Comparison of ENCODE assay signal across 30 cellular contexts in genomic region chr2:182456784-182457183, GRCh38. TPM values are rescaled to one million over a fixed set of nuclear protein-coding genes. Genes with fewer than 3 reads are reported as not detected.
DNase-seq lines count a peak whose midpoint lies in the region; ATAC-seq and TF ChIP-seq lines count a peak whose summit lies in the region.
"Had no signal": no experiment of that assay in that cellular context is flagged by ENCODE, and none has a peak within 500 bp of the region (broad histone marks: within the 10 kb centered on the region; RNA-seq: fewer than 3 reads in every experiment).

No MANE protein-coding gene starts in this region.

- no peak for TF ChIP-seq CTCF in neural crest cell (conservative IDR thresholded peaks at IDR 0.05)
- no peak for TF ChIP-seq CTCF in vagina (IDR thresholded peaks at IDR 0.05)
- no peak for TF ChIP-seq CTCF in gastrocnemius medialis (IDR thresholded peaks at IDR 0.05 in 4 of 5, conservative IDR thresholded peaks at IDR 0.05 in 1 of 5)

- peaks cover 5% of the 10 kb centered on the region for H3K36me3 Mint-ChIP-seq in neural crest cell (ENCODE audit: low read depth)
- H3K36me3 Mint-ChIP-seq: CD8-positive, alpha-beta T cell; mesothelial cell of epicardium; natural killer cell treated with Interleukin-12 subunit alpha and Interleukin-12 subunit beta and Interleukin-15 and Interleukin-18, amount 100 ng/mL, for 72 hours; stimulated activated naive B cell treated with anti-CD40 and anti-IgM and Interleukin-4, amounts not matched to agents 10 μg/mL and 1 μg/mL and 100 μg/mL, for 72 hours had no signal

- H3K27ac ChIP-seq in vagina (no peak overlapping the region), gastrocnemius medialis (no peak overlapping the region)
- H3K27ac ChIP-seq: psoas muscle, skin epidermis, testis had no signal

- no peaks in the 10 kb centered on the region for H3K27me3 Mint-ChIP-seq in neural crest cell (ENCODE audit: low read depth)
- H3K27me3 Mint-ChIP-seq: natural killer cell treated with Interleukin-12 subunit alpha and Interleukin-12 subunit beta and Interleukin-15 and Interleukin-18, amount 100 ng/mL, for 72 hours; stimulated activated naive B cell treated with anti-CD40 and anti-IgM and Interleukin-4, amounts not matched to agents 10 μg/mL and 1 μg/mL and 100 μg/mL, for 72 hours had no signal

- H3K4me1 ChIP-seq in vagina (no peaks in the 10 kb centered on the region), gastrocnemius medialis (no peaks in the 10 kb centered on the region)
- H3K4me1 ChIP-seq: psoas muscle, testis had no signal

- peak overlapping the region; percentile 65 for H3K27ac Mint-ChIP-seq in neural crest cell (ENCODE audit: unreplicated experiment)
- H3K27ac Mint-ChIP-seq: activated CD8-positive, alpha-beta T cell treated with anti-CD3 and anti-CD28 coated beads, Interleukin-2, amount 10 ng/mL, durations not matched to agents 7 days and 5 days; CD8-positive, alpha-beta T cell; mesothelial cell of epicardium; natural killer cell treated with Interleukin-12 subunit alpha and Interleukin-12 subunit beta and Interleukin-15 and Interleukin-18, amount 100 ng/mL, for 72 hours; stimulated activated naive B cell treated with anti-CD40 and anti-IgM and Interleukin-4, amounts not matched to agents 10 μg/mL and 1 μg/mL and 100 μg/mL, for 72 hours had no signal

- intact Hi-C loops in vagina (cut with DNase I) = no loop called here
- intact Hi-C loops in gastrocnemius medialis (cut with DNase I; ENCODE audit: low total_unique reads) = no loop called here

- peaks cover 5% of the 10 kb centered on the region for H3K4me1 Mint-ChIP-seq in neural crest cell
- H3K4me1 Mint-ChIP-seq: stimulated activated naive B cell treated with anti-CD40 and anti-IgM and Interleukin-4, amounts not matched to agents 10 μg/mL and 1 μg/mL and 100 μg/mL, for 72 hours had no signal

- in situ Hi-C loops in gastrocnemius medialis (cut with MboI; ENCODE audit: low sequenced_read_pairs in 4 of 4) = no loop called here

- H3K4me3 Mint-ChIP-seq in neural crest cell = no peak overlapping the region
- H3K4me3 Mint-ChIP-seq: activated CD8-positive, alpha-beta T cell treated with anti-CD3 and anti-CD28 coated beads, Interleukin-2, amount 10 ng/mL, durations not matched to agents 7 days and 5 days; CD8-positive, alpha-beta T cell; mesothelial cell of epicardium; natural killer cell treated with Interleukin-12 subunit alpha and Interleukin-12 subunit beta and Interleukin-15 and Interleukin-18, amount 100 ng/mL, for 72 hours; stimulated activated naive B cell treated with anti-CD40 and anti-IgM and Interleukin-4, amounts not matched to agents 10 μg/mL and 1 μg/mL and 100 μg/mL, for 72 hours had no signal

- H3K36me3 ChIP-seq in vagina (no peaks in the 10 kb centered on the region), gastrocnemius medialis (no peaks in the 10 kb centered on the region)

- no peaks in the 10 kb centered on the region for H3K9me3 Mint-ChIP-seq in neural crest cell
- H3K9me3 Mint-ChIP-seq: CD8-positive, alpha-beta T cell; mesothelial cell of epicardium had no signal

- H3K4me3 ChIP-seq in vagina (no peak overlapping the region), gastrocnemius medialis (no peak overlapping the region)
- H3K4me3 ChIP-seq: dorsolateral prefrontal cortex, psoas muscle, skin epidermis, testis had no signal

- TF ChIP-seq POLR2A in vagina (IDR thresholded peaks at IDR 0.05) = no peak
- TF ChIP-seq POLR2A in gastrocnemius medialis (IDR thresholded peaks at IDR 0.05) = no peak

- H3K9me3 ChIP-seq in vagina (no peaks in the 10 kb centered on the region), gastrocnemius medialis (no peaks in the 10 kb centered on the region)
- H3K9me3 ChIP-seq: psoas muscle, testis had no signal

- ATAC-seq in GM21786 (IDR thresholded peaks at IDR 0.05; ENCODE audit: unreplicated experiment) = no peak
- no peak for ATAC-seq in gastrocnemius medialis
- ATAC-seq: activated CD4-positive, CD25-positive, alpha-beta regulatory T cell treated with anti-CD3 and anti-CD28 coated beads, Interleukin-2, amount 50 U/mL, for 24 hours; activated CD8-positive, alpha-beta T cell treated with anti-CD3 and anti-CD28 coated beads, Interleukin-2, amount 10 ng/mL, durations not matched to agents 7 days and 5 days; CD8-positive, alpha-beta T cell; HepG2; left colon; natural killer cell treated with Interleukin-12 subunit alpha and Interleukin-12 subunit beta and Interleukin-15 and Interleukin-18, amount 100 ng/mL, for 72 hours; psoas muscle; stimulated activated naive B cell treated with anti-CD40 and anti-IgM and Interleukin-4, amounts not matched to agents 10 μg/mL and 1 μg/mL and 100 μg/mL, for 72 hours had no signal

- H3K27me3 ChIP-seq in vagina (no peaks in the 10 kb centered on the region), gastrocnemius medialis (no peaks in the 10 kb centered on the region)
- H3K27me3 ChIP-seq: dorsolateral prefrontal cortex, testis had no signal

- DNase-seq in EH (ENCODE audit: low read depth) (peak; percentile 73), amniotic stem cell (lab: John Stamatoyannopoulos, UW) (peak; percentile 23), fibroblast of peridontal ligament (ENCODE audit: extremely low read depth) (peak; percentile 77), neural crest cell (ENCODE audit: low read depth, low spot score) (no peak), vagina (ENCODE audit: extremely low spot score in 2 of 2) (no peak), NOMO-1 (lab: John Stamatoyannopoulos, UW; ENCODE audit: unreplicated experiment in 2 of 2) (no peak), gastrocnemius medialis (no peak)
- DNase-seq: activated CD8-positive, alpha-beta T cell treated with anti-CD3 and anti-CD28 coated beads, Interleukin-2, amount 10 ng/mL, durations not matched to agents 7 days and 5 days; activated gamma-delta T cell; caudate nucleus; CD8-positive, alpha-beta T cell; DMS79 treated with DMSO at 0.1 percent for 48 hours; dorsolateral prefrontal cortex; GOT3; left colon; NCI-H1092 treated with DMSO at 0.1 percent for 48 hours; NCI-H2029 treated with DMSO at 0.1 percent for 48 hours; NCI-H345; NCI-H82; psoas muscle; stimulated activated CD4-positive, alpha-beta T cell treated with anti-CD3 and anti-CD28 coated beads, Interleukin-2, amount 100 ng/mL, for 24 hours; stimulated activated naive B cell treated with anti-CD40 and anti-IgM and Interleukin-4, amounts not matched to agents 10 μg/mL and 1 μg/mL and 100 μg/mL, for 72 hours; testis had no signal

RNA-seq across cellular contexts. Expression of gene PDE1A, which starts 29.9 kb away (rescaled TPM):
- 27.4 and 27.8 TPM in 2 replicates for total RNA-seq in neural crest cell
- total RNA-seq in vagina = 14.5 TPM
- 10 to 100 TPM in 1 of 4 donors, 1 to 10 TPM in 3; 2.9 to 14.4 (median 4.4) TPM for total RNA-seq in gastrocnemius medialis
- total RNA-seq: activated CD8-positive, alpha-beta T cell treated with anti-CD3 and anti-CD28 coated beads, Interleukin-2, amount 10 ng/mL, durations not matched to agents 7 days and 5 days; CD8-positive, alpha-beta T cell; HepG2; natural killer cell treated with Interleukin-12 subunit alpha and Interleukin-12 subunit beta and Interleukin-15 and Interleukin-18, amount 100 ng/mL, for 72 hours; OCI-LY7 had no signal

Comparison
In these comparisons a context has a peak if more than half of its experiments do, and no peak if none do; other contexts are left out.
1. DNase-seq: peak in EH (single experiment), amniotic stem cell (single experiment) and fibroblast of peridontal ligament (single experiment); none in neural crest cell (single experiment), vagina (0 of 2), NOMO-1 (0 of 2) and gastrocnemius medialis (0 of 2).